Comparison of ENCODE assay signal across 9 cellular contexts in genomic region chr19:39825093-39825463, GRCh38. TPM values are rescaled to one million over a fixed set of nuclear protein-coding genes. Genes with fewer than 3 reads are reported as not detected.
DNase-seq lines count a peak whose midpoint lies in the region; ATAC-seq and TF ChIP-seq lines count a peak whose summit lies in the region.
"Had no signal": no experiment of that assay in that cellular context is flagged by ENCODE, and none has a peak within 500 bp of the region (broad histone marks: within the 10 kb centered on the region; RNA-seq: fewer than 3 reads in every experiment).

No MANE protein-coding gene starts in this region.

- BruUV-seq in mammary epithelial cell (replicated peaks; lab: Mats Ljungman, UMichigan): no TSS peak

- H3K79me2 ChIP-seq in mammary epithelial cell (ENCODE audit: insufficient read depth, low read length): no peaks in the 10 kb centered on the region

- no peak overlapping the region for H3K27ac Mint-ChIP-seq in activated CD4-positive, alpha-beta T cell treated with anti-CD3 and anti-CD28 coated beads for 36 hours

- H3K9me3 ChIP-seq in HEK293 (ENCODE audit: control insufficient read depth, insufficient read depth, low read depth, low read length) (no peaks in the 10 kb centered on the region), mammary epithelial cell (replicated peaks; ENCODE audit: insufficient read depth, low read length) (no peaks in the 10 kb centered on the region), right lobe of liver (no peaks in the 10 kb centered on the region), subcutaneous abdominal adipose tissue (ENCODE audit: control insufficient read depth in 5 of 5, low read length in 5 of 5) (peaks cover 0 to 3% (median 0%) of the 10 kb centered on the region in 5 donors)

- H2AFZ ChIP-seq in mammary epithelial cell (ENCODE audit: low read depth, low read length): peak overlapping the region; percentile 69

- in situ Hi-C loops in mammary epithelial cell (cut with MboI; ENCODE audit: low sequenced_read_pairs in 2 of 2): no loop called here

- TF ChIP-seq POLR2A in right lobe of liver (IDR thresholded peaks at IDR 0.05): no peak

- H3K27me3 ChIP-seq in mammary epithelial cell (ENCODE audit: insufficient read depth, low read length): no peaks in the 10 kb centered on the region
- no peaks in the 10 kb centered on the region for H3K27me3 ChIP-seq in right lobe of liver
- H3K27me3 ChIP-seq in subcutaneous abdominal adipose tissue (ENCODE audit: control insufficient read depth in 5 of 5, insufficient read depth in 4 of 5, low read length in 5 of 5): no peaks in the 10 kb centered on the region

- 56% methylated on average over 5 of the region's 11 CpGs for WGBS in mammary epithelial cell (ENCODE audit: low coverage, missing lambda C conversion rate)
- 40% methylated on average over 1 of the region's 11 CpGs for WGBS in right lobe of liver (ENCODE audit: insufficient coverage, low coverage, low lambda C conversion rate, missing lambda C conversion rate)

- TF ChIP-seq CTCF in HEK293 (tag by site-specific recombination; IDR thresholded peaks at IDR 0.05): no peak
- TF ChIP-seq CTCF in mammary epithelial cell (conservative IDR thresholded peaks at IDR 0.05 in 1 of 2, IDR thresholded peaks at IDR 0.05 in 1 of 2; ENCODE audit: extremely low read depth in 1 of 2, insufficient read depth in 1 of 2, low read depth in 1 of 2, low read length in 2 of 2): no peak
- no peak for TF ChIP-seq CTCF in right lobe of liver (IDR thresholded peaks at IDR 0.05)

- no peaks in the 10 kb centered on the region for H4K20me1 ChIP-seq in mammary epithelial cell (ENCODE audit: insufficient read depth, low read length)

- H3K36me3 ChIP-seq in HEK293 (ENCODE audit: control insufficient read depth in 2 of 2, insufficient read depth in 1 of 2, low read length in 2 of 2) (peaks cover 44 to 81% of the 10 kb centered on the region in 2 experiments), mammary epithelial cell (ENCODE audit: insufficient read depth, low read length) (peaks cover 2% of the 10 kb centered on the region), right lobe of liver (peaks cover 0 to 15% (median 3%) of the 10 kb centered on the region in 4 donors), subcutaneous abdominal adipose tissue (ENCODE audit: control insufficient read depth in 5 of 5, insufficient read depth in 5 of 5, low read length in 5 of 5) (peaks cover 4 to 47% (median 38%) of the 10 kb centered on the region in 5 donors)

- H3K4me2 ChIP-seq in mammary epithelial cell (ENCODE audit: insufficient read depth, low read depth, low read length): peak overlapping the region; percentile 32

- no peaks in the 10 kb centered on the region for H3K27me3 Mint-ChIP-seq in activated CD4-positive, alpha-beta T cell treated with anti-CD3 and anti-CD28 coated beads for 36 hours

- H3K36me3 Mint-ChIP-seq in activated CD4-positive, alpha-beta T cell treated with anti-CD3 and anti-CD28 coated beads for 36 hours (ENCODE audit: low read depth): peaks cover 25% of the 10 kb centered on the region

- no peak for DNase-seq in mammary epithelial cell
- no peak for DNase-seq in right lobe of liver
- DNase-seq in activated CD4-positive, alpha-beta T cell treated with anti-CD3 and anti-CD28 coated beads for 36 hours: no peak
- no peak for DNase-seq in NCI-H146 treated with DMSO at 0.1 percent for 48 hours (lab: John Stamatoyannopoulos, UW; ENCODE audit: unreplicated experiment)
- DNase-seq in NCI-H774 (lab: John Stamatoyannopoulos, UW): no peak

- ATAC-seq in right lobe of liver: no peak
- no peak for ATAC-seq in GM19455 (IDR thresholded peaks at IDR 0.05; ENCODE audit: unreplicated experiment)
- no peak for ATAC-seq in activated CD4-positive, alpha-beta T cell treated with anti-CD3 and anti-CD28 coated beads for 36 hours

- no peaks in the 10 kb centered on the region for H3K9me3 Mint-ChIP-seq in activated CD4-positive, alpha-beta T cell treated with anti-CD3 and anti-CD28 coated beads for 36 hours (ENCODE audit: low read depth)

- dilution Hi-C loops in mammary epithelial cell (cut with HindIII; ENCODE audit: low sequenced_read_pairs): no loop called here

- H3K4me3 ChIP-seq in HEK293 (ENCODE audit: low read depth, low read length): no peak overlapping the region
- H3K4me3 ChIP-seq in mammary epithelial cell (replicated peaks in 1 of 3; ENCODE audit: insufficient read depth in 1 of 3, low read depth in 2 of 3, low read length in 3 of 3): no peak overlapping the region
- H3K4me3 ChIP-seq in right lobe of liver: peak overlapping the region; percentile 53 to 92 (median 76)
- peak overlapping the region; percentile 74 to 97 (median 90) for H3K4me3 ChIP-seq in subcutaneous abdominal adipose tissue (ENCODE audit: low read depth in 1 of 5, low read length in 5 of 5)

- H3K4me3 Mint-ChIP-seq in activated CD4-positive, alpha-beta T cell treated with anti-CD3 and anti-CD28 coated beads for 36 hours: no peak overlapping the region

- intact Hi-C loops in mammary epithelial cell (cut with micrococcal nuclease) (no loop called here), right lobe of liver (cut with DNase I) (no loop called here)
- intact Hi-C loops in activated CD4-positive, alpha-beta T cell treated with anti-CD3 and anti-CD28 coated beads for 36 hours (cut with DNase I, micrococcal nuclease): no loop called here

- H3K4me1 Mint-ChIP-seq in activated CD4-positive, alpha-beta T cell treated with anti-CD3 and anti-CD28 coated beads for 36 hours: peaks cover 6% of the 10 kb centered on the region

- H3K27ac ChIP-seq in HEK293 (ENCODE audit: extremely low read depth, low read depth, low read length): peak overlapping the region; percentile 75
- H3K27ac ChIP-seq in mammary epithelial cell (ENCODE audit: insufficient read depth, low read depth, low read length): no peak overlapping the region
- peak overlapping the region in 1 of 3 donors; percentile 43 for H3K27ac ChIP-seq in right lobe of liver
- H3K27ac ChIP-seq in subcutaneous abdominal adipose tissue (ENCODE audit: low read depth, low read length): no peak overlapping the region

- CTCF ChIA-PET in HEK293 (lab: Yijun Ruan, JAX) (interaction anchor here (0.6 to 9.7 kb wide), 5 partner anchors 18 to 600 kb away, joined by 3 to 102 read pairs (median 3); no protein-coding TSS in a partner anchor), mammary epithelial cell (lab: Charles Lee; ENCODE audit: low non-redundant PET) (no interaction called here)
- CTCF ChIA-PET in activated CD4-positive, alpha-beta T cell treated with anti-CD3 and anti-CD28 coated beads for 36 hours (lab: Charles Lee): interaction anchor here (0.6 to 2.1 kb wide), 5 partner anchors 8 to 1724 kb away, joined by 3 to 15 read pairs (median 3); no protein-coding TSS in a partner anchor

- H3K4me1 ChIP-seq in HEK293 (ENCODE audit: control insufficient read depth, insufficient read depth, low read length) (peaks cover 12% of the 10 kb centered on the region), mammary epithelial cell (ENCODE audit: insufficient read depth, low read length) (peaks cover 9% of the 10 kb centered on the region), right lobe of liver (peaks cover 0 to 7% (median 3%) of the 10 kb centered on the region in 4 donors), subcutaneous abdominal adipose tissue (ENCODE audit: control insufficient read depth in 5 of 5, insufficient read depth in 5 of 5, low read length in 5 of 5) (peaks cover 6 to 21% (median 16%) of the 10 kb centered on the region in 5 donors)

- POLR2A ChIA-PET in HEK293 (lab: Yijun Ruan, JAX): interaction anchor here (0.6 to 2.5 kb wide), 3 partner anchors 8 to 45 kb away, joined by 3 to 28 read pairs (median 5); partner anchors contain the start of gene DYRK1B
- POLR2A ChIA-PET in activated CD4-positive, alpha-beta T cell treated with anti-CD3 and anti-CD28 coated beads for 36 hours (lab: Charles Lee): interaction anchor here (1.4 kb wide), 1 partner anchor 9 kb away, joined by 5 read pairs; the partner anchor contains the start of gene DYRK1B

- H3K9ac ChIP-seq in mammary epithelial cell (ENCODE audit: insufficient read depth, low read length) (no peak overlapping the region), subcutaneous abdominal adipose tissue (ENCODE audit: low read length in 5 of 5) (peak overlapping the region in 3 of 5 donors; percentile 43 to 88 (median 52))

TF ChIP-seq in HEK293, 187 proteins besides CTCF, POLR2A, EP300 and RAD21 (continues in another document):
- TF ChIP-seq ZNF112 (tag by site-specific recombination; IDR thresholded peaks at IDR 0.05) (no peak), ZSCAN23 (tag by site-specific recombination; IDR thresholded peaks at IDR 0.05) (no peak), SCRT2 (tag by site-specific recombination; IDR thresholded peaks at IDR 0.05) (0 out of 2 replicates have a peak, but pooled peaks have one; percentile 38), ZNF660 (tag by site-specific recombination; IDR thresholded peaks at IDR 0.05) (no peak)

RNA-seq across cellular contexts. Expression of gene DYRK1B, which starts 8.9 kb away (rescaled TPM):
- 10 to 100 TPM; 11.7 to 18.2 TPM for total RNA-seq in mammary epithelial cell
- 6.9 TPM for polyA plus RNA-seq in mammary epithelial cell
- polyA minus RNA-seq in mammary epithelial cell: 4.3 TPM
- total RNA-seq in right lobe of liver: 1 to 10 TPM; 2.5 to 6.3 (median 4.4) TPM
- 1 to 10 TPM; 4.8 to 6.9 TPM for total RNA-seq in activated CD4-positive, alpha-beta T cell treated with anti-CD3 and anti-CD28 coated beads for 36 hours

RNA-seq across cellular contexts. Expression of gene FBL, which starts 21.1 kb away (rescaled TPM):
- total RNA-seq in mammary epithelial cell (100 to 1,000 TPM in 1 of 2 donors, 10 to 100 TPM in 1; 72.2 to 261 TPM), right lobe of liver (10 to 100 TPM; 46.1 to 76.2 (median 51.4) TPM)
- polyA plus RNA-seq in mammary epithelial cell: 546 TPM
- polyA minus RNA-seq in mammary epithelial cell: 635 TPM
- total RNA-seq in activated CD4-positive, alpha-beta T cell treated with anti-CD3 and anti-CD28 coated beads for 36 hours: 100 to 1,000 TPM; 742 to 890 TPM

RNA-seq across cellular contexts. Expression of gene LEUTX, which starts 46.4 kb away (rescaled TPM):
- total RNA-seq in mammary epithelial cell (not detected), right lobe of liver (not detected)
- polyA plus RNA-seq in mammary epithelial cell: not detected
- not detected for polyA minus RNA-seq in mammary epithelial cell
- total RNA-seq in activated CD4-positive, alpha-beta T cell treated with anti-CD3 and anti-CD28 coated beads for 36 hours: not detected
- polyA plus RNA-seq: keratinocyte had no signal

Comparison
In these comparisons a context has a peak if more than half of its experiments do, and no peak if none do; other contexts are left out.
1. H3K4me3 ChIP-seq: peak in right lobe of liver (3 of 3) and subcutaneous abdominal adipose tissue (5 of 5); none in HEK293 (single experiment) and mammary epithelial cell (0 of 3).